Comparison of ENCODE assay signal across 15 cellular contexts in genomic region chr21:44792653-44793052, GRCh38. TPM values are rescaled to one million over a fixed set of nuclear protein-coding genes. Genes with fewer than 3 reads are reported as not detected.
A peak's percentile ranks its signal among the peaks of the same experiment; 100 is the strongest.
DNase-seq lines count a peak whose midpoint lies in the region; ATAC-seq and TF ChIP-seq lines count a peak whose summit lies in the region.
"Had no signal": no experiment of that assay in that cellular context is flagged by ENCODE, and none has a peak within 500 bp of the region (broad histone marks: within the 10 kb centered on the region; RNA-seq: fewer than 3 reads in every experiment).

No MANE protein-coding gene starts in this region.

- H3K23ac ChIP-seq in mesenchymal stem cell (ENCODE audit: low read length in 2 of 2), result no peak overlapping the region

- WGBS in mesenchymal stem cell, result 89% methylated on average over 4 of the region's 4 CpGs

- H3K27me3 Mint-ChIP-seq in brain, result no peaks in the 10 kb centered on the region
- H3K27me3 Mint-ChIP-seq: naive B cell had no signal

- H2AFZ ChIP-seq in mesenchymal stem cell (ENCODE audit: low read depth, low read length), result no peak overlapping the region
- H2AFZ ChIP-seq: PC-9 had no signal

- H3K4me1 ChIP-seq in BLaER1 (peaks cover 10% of the 10 kb centered on the region), DOHH2 (ENCODE audit: control insufficient read depth, low read length) (peaks cover 48% of the 10 kb centered on the region), mesenchymal stem cell (ENCODE audit: control insufficient read depth, insufficient read depth, low read depth, low read length) (peaks cover 1% of the 10 kb centered on the region)

- no peaks in the 10 kb centered on the region for H3K27me3 ChIP-seq in BLaER1
- H3K27me3 ChIP-seq in DOHH2 (ENCODE audit: control insufficient read depth, low read length), result no peaks in the 10 kb centered on the region
- H3K27me3 ChIP-seq in mesenchymal stem cell (ENCODE audit: control insufficient read depth in 1 of 2, insufficient read depth in 1 of 2, low read length in 2 of 2), result no peaks in the 10 kb centered on the region
- H3K27me3 ChIP-seq: esophagus muscularis mucosa, pancreas, right lobe of liver, vagina had no signal

- H4K20me1 ChIP-seq in BLaER1 (peaks cover 100% of the 10 kb centered on the region), DOHH2 (ENCODE audit: control insufficient read depth, insufficient read depth, low read depth, low read length) (peaks cover 40% of the 10 kb centered on the region)

- H3K4me1 Mint-ChIP-seq in brain, result peaks cover 50% of the 10 kb centered on the region

- H3K27ac ChIP-seq in BLaER1 (no peak overlapping the region), DOHH2 (ENCODE audit: low read depth, low read length) (no peak overlapping the region), mesenchymal stem cell (ENCODE audit: low read length, poor library complexity, severe bottlenecking) (no peak overlapping the region)
- H3K27ac ChIP-seq: esophagus muscularis mucosa, pancreas, PC-9, right lobe of liver, vagina had no signal

- no peak for ATAC-seq in HG03520 (IDR thresholded peaks at IDR 0.05; ENCODE audit: unreplicated experiment)
- no peak for ATAC-seq in HG03521 (IDR thresholded peaks at IDR 0.05; ENCODE audit: unreplicated experiment)
- no peak for ATAC-seq in GM21360 (IDR thresholded peaks at IDR 0.05; ENCODE audit: unreplicated experiment)

- no peak for DNase-seq in mesenchymal stem cell

- H2BK120ac ChIP-seq in mesenchymal stem cell (ENCODE audit: low read depth, low read length), result no peak overlapping the region

- peaks cover 100% of the 10 kb centered on the region for H3K79me2 ChIP-seq in DOHH2 (ENCODE audit: control insufficient read depth, low read length)

- TF ChIP-seq CTCF in DOHH2 (IDR thresholded peaks at IDR 0.05; ENCODE audit: low read depth, low read length, poor library complexity, severe bottlenecking) (no peak), brain (conservative IDR thresholded peaks at IDR 0.05) (no peak)

- H3K27ac Mint-ChIP-seq in brain, result peak overlapping the region in 3 of 5 experiments; percentile 49 to 71 (median 70)

- no peak overlapping the region for H3K9ac ChIP-seq in BLaER1
- H3K9ac ChIP-seq in mesenchymal stem cell (ENCODE audit: low read length), result peak overlapping the region; percentile 26

- no peak overlapping the region for H3K4me3 ChIP-seq in BLaER1
- no peak overlapping the region for H3K4me3 ChIP-seq in DOHH2 (ENCODE audit: low read length)
- H3K4me3 ChIP-seq in mesenchymal stem cell (ENCODE audit: insufficient read depth in 1 of 2, low read depth in 1 of 2, low read length in 2 of 2), result no peak overlapping the region
- H3K4me3 ChIP-seq: esophagus muscularis mucosa, lung, pancreas, PC-9, right lobe of liver, vagina had no signal

- peaks cover 13% of the 10 kb centered on the region for H3F3A ChIP-seq in DOHH2 (ENCODE audit: control insufficient read depth, insufficient read depth)

- peak overlapping the region in 2 of 5 experiments; percentile 16 to 20 for H3K4me3 Mint-ChIP-seq in brain
- H3K4me3 Mint-ChIP-seq: activated T-cell treated with anti-CD3 and anti-CD28 coated beads, Interleukin-2, amount 50 U/mL, for 4 hours; naive B cell had no signal

- no peak overlapping the region for H2AK5ac ChIP-seq in mesenchymal stem cell (ENCODE audit: low read length, severe bottlenecking)

- H3K79me1 ChIP-seq in mesenchymal stem cell (replicated peaks; ENCODE audit: low read length, poor library complexity, severe bottlenecking), result peaks cover 37% of the 10 kb centered on the region

- no peak overlapping the region for H2BK15ac ChIP-seq in mesenchymal stem cell (ENCODE audit: low read depth, poor library complexity, severe bottlenecking)

- H3K36me3 Mint-ChIP-seq in brain, result peaks cover 37% of the 10 kb centered on the region

- peaks cover 0 to 3% (median 0%) of the 10 kb centered on the region in 5 experiments for H3K9me3 Mint-ChIP-seq in brain
- H3K9me3 Mint-ChIP-seq: activated T-cell treated with anti-CD3 and anti-CD28 coated beads, Interleukin-2, amount 50 U/mL, for 4 hours had no signal

- H3K9me2 ChIP-seq in DOHH2 (replicated peaks; ENCODE audit: control insufficient read depth, low read length), result no peaks in the 10 kb centered on the region

- no peak overlapping the region for H3K18ac ChIP-seq in mesenchymal stem cell (ENCODE audit: low read depth in 1 of 2, low read length in 2 of 2)

- no peak overlapping the region for H4K8ac ChIP-seq in mesenchymal stem cell (ENCODE audit: low read length)

- no peak overlapping the region for H2BK12ac ChIP-seq in mesenchymal stem cell (ENCODE audit: low read length in 2 of 2)

- H3K4me2 ChIP-seq in BLaER1 (peak overlapping the region; percentile 39; the same call in 1 of the 2 replicates), DOHH2 (ENCODE audit: low read length) (peak overlapping the region; percentile 22), mesenchymal stem cell (ENCODE audit: low read length, poor library complexity, severe bottlenecking) (no peak overlapping the region)
- H3K4me2 ChIP-seq: PC-9 had no signal

- no peak overlapping the region for H3K14ac ChIP-seq in mesenchymal stem cell (ENCODE audit: low read length in 2 of 2)

- H3K36me3 ChIP-seq in BLaER1 (peaks cover 52% of the 10 kb centered on the region), DOHH2 (ENCODE audit: control insufficient read depth, low read length) (peaks cover 67% of the 10 kb centered on the region), mesenchymal stem cell (ENCODE audit: control insufficient read depth in 1 of 2, insufficient read depth in 2 of 2, low read depth in 1 of 2, low read length in 2 of 2) (peaks cover 7 to 24% of the 10 kb centered on the region in 2 experiments)
- H3K36me3 ChIP-seq: pancreas, vagina had no signal

- no peak overlapping the region for H4K91ac ChIP-seq in mesenchymal stem cell (ENCODE audit: low read length)

- H2BK5ac ChIP-seq in mesenchymal stem cell (ENCODE audit: low read depth, low read length, poor library complexity, severe bottlenecking), result no peak overlapping the region

- H3K9me3 ChIP-seq in BLaER1, result no peaks in the 10 kb centered on the region
- no peaks in the 10 kb centered on the region for H3K9me3 ChIP-seq in DOHH2 (ENCODE audit: control insufficient read depth, insufficient read depth, low read length)
- H3K9me3 ChIP-seq in mesenchymal stem cell (ENCODE audit: control insufficient read depth, low read length), result no peaks in the 10 kb centered on the region
- H3K9me3 ChIP-seq: esophagus muscularis mucosa, pancreas, right lobe of liver, vagina had no signal

- no peak overlapping the region for H3K4ac ChIP-seq in mesenchymal stem cell (ENCODE audit: low read depth in 1 of 2, low read length in 2 of 2)

RNA-seq across cellular contexts. Expression of gene UBE2G2, which starts 9.0 kb away (rescaled TPM):
- 49.1 TPM for polyA plus RNA-seq in brain (ENCODE audit: insufficient read depth, low read depth, low replicate concordance)
- polyA plus RNA-seq in mesenchymal stem cell (2013, experiment 1 of 2), result 40.3 TPM
- 37.8 TPM for polyA plus RNA-seq in mesenchymal stem cell (2013, experiment 2 of 2)

RNA-seq across cellular contexts. Expression of gene SUMO3, which starts 25.2 kb away (rescaled TPM):
- polyA plus RNA-seq in brain (ENCODE audit: insufficient read depth, low read depth, low replicate concordance), result 149 TPM
- polyA plus RNA-seq in mesenchymal stem cell (2013, experiment 1 of 2), result 110 TPM
- 108 TPM for polyA plus RNA-seq in mesenchymal stem cell (2013, experiment 2 of 2)
